In the genomic region with DNA sequence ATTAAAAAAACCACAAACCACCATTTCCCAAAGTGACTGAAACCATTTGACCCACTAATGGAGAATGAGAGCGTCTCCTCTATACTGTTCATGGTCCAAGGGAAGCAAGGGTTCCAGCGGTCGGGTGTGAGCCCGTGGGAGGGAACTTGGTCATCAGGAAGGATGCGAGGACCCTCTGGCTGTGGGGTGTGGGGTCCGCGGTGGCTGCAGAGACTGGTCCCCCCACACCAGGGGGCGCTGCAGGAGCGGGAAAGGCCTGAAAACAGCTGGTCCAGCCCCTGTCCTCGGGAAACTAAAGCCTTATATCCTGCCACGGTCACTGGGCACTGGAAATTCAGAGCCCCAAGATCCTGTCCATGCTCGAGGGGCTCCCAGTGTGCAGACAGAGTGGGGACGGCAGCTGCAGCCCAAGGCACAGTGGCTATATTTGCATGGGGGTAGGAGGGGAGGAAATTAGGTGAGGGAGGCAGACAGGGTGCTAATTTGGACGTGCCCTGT, we compare ENCODE assay signal across 8 cellular contexts.
A peak's percentile ranks its signal among the peaks of the same experiment; 100 is the strongest.
DNase-seq lines count a peak whose midpoint lies in the region; ATAC-seq lines count a peak whose summit lies in the region.

No MANE protein-coding gene starts in this region.

- ATAC-seq in HG02610 (IDR thresholded peaks at IDR 0.05; ENCODE audit: unreplicated experiment): no peak

- H3K4me1 ChIP-seq in ACC112 (ENCODE audit: control insufficient read depth, insufficient read depth, low read length, unreplicated experiment): peaks cover 14% of the 10 kb centered on the region

- H3K27ac ChIP-seq in ACC112 (ENCODE audit: low read depth, low read length): no peak overlapping the region
- peak overlapping the region; percentile 10 for H3K27ac ChIP-seq in layer of hippocampus (ENCODE audit: low read depth, low read length)

- peak; percentile 86 for DNase-seq in GM19238 (ENCODE audit: insufficient read length, low spot score)
- DNase-seq in NCI-H226: peak; percentile 22
- peak; percentile 84 for DNase-seq in activated CD4-positive, alpha-beta T cell treated with anti-CD3 and anti-CD28 coated beads for 4 hours
- peak; percentile 68 for DNase-seq in central memory CD4-positive, alpha-beta T cell
- DNase-seq in stimulated activated CD4-positive, alpha-beta T cell treated with anti-CD3 and anti-CD28 coated beads, Interleukin-2, amount 100 ng/mL, for 4 hours (ENCODE audit: low read depth): peak; percentile 70

- H3K4me3 ChIP-seq in ACC112 (ENCODE audit: low read depth, low read length): peak overlapping the region; percentile 52; the same call in 1 of the 2 replicates

- H3K27me3 ChIP-seq in ACC112 (ENCODE audit: insufficient read depth, low read length): no peaks in the 10 kb centered on the region
- no peaks in the 10 kb centered on the region for H3K27me3 ChIP-seq in layer of hippocampus (ENCODE audit: control insufficient read depth, insufficient read depth, low read length)

- no peak overlapping the region for H2AFZ ChIP-seq in ACC112 (ENCODE audit: low read length, unreplicated experiment)

- H3K79me2 ChIP-seq in ACC112 (ENCODE audit: control insufficient read depth, insufficient read depth, low read length, unreplicated experiment): peaks cover 24% of the 10 kb centered on the region

- no peaks in the 10 kb centered on the region for H3K36me3 ChIP-seq in ACC112 (ENCODE audit: insufficient read depth, low read length)

Comparison
In these comparisons a context has a peak if more than half of its experiments do, and no peak if none do; other contexts are left out.
1. DNase-seq: peak in every context shown above with its lines; median percentile 86 in GM19238; 84 in activated CD4-positive, alpha-beta T cell treated with anti-CD3 and anti-CD28 coated beads for 4 hours; 70 in stimulated activated CD4-positive, alpha-beta T cell treated with anti-CD3 and anti-CD28 coated beads, Interleukin-2, amount 100 ng/mL, for 4 hours; 68 in central memory CD4-positive, alpha-beta T cell; 22 in NCI-H226.